ENCODE assay signal across 16 cellular contexts in the genomic region with DNA sequence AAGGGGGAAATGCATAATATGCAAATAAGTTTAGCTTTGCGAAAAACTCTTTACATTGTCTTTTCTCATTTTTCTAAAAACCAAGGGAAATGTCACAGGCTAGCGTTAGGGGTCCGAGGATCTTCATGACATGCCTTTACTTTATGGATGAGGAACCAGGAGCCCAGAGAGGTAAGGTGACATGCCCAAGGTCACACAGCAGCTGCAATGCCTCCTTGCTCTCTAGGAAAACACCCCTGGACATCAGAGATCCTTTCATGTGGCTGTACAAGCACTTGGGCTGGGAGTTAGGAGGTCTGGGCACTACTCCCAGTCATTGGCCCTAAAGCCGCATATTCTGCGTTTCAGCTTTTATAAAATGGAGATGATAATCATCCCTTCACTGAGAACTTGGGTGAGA. TPM values are rescaled to one million over a fixed set of nuclear protein-coding genes. Genes with fewer than 3 reads are reported as not detected.
"Had no signal": no experiment of that assay in that cellular context is flagged by ENCODE, and none has a peak within 500 bp of the region (broad histone marks: within the 10 kb centered on the region; RNA-seq: fewer than 3 reads in every experiment).

No MANE protein-coding gene starts in this region.

- DNase-seq: activated CD4-positive, alpha-beta T cell treated with anti-CD3 and anti-CD28 coated beads for 1 hour; activated T-cell treated with anti-CD3 and anti-CD28 coated beads, Interleukin-2, amount 50 U/mL, for 4 hours; cerebellar nuclear complex; foreskin melanocyte; mesendoderm; uterus had no signal

- H3K4me3 Mint-ChIP-seq: activated T-cell treated with anti-CD3 and anti-CD28 coated beads, Interleukin-2, amount 50 U/mL, for 4 hours; neural crest cell had no signal

- H3K9me3 ChIP-seq: ascending aorta, breast epithelium, tibial nerve, uterus had no signal

- H3K4me1 Mint-ChIP-seq: neural crest cell had no signal

- H3K9me3 Mint-ChIP-seq: activated T-cell treated with anti-CD3 and anti-CD28 coated beads, Interleukin-2, amount 50 U/mL, for 4 hours; neural crest cell had no signal

- ATAC-seq: sciatic nerve had no signal

RNA-seq across cellular contexts. Expression of gene PROX2, which starts 0.7 kb away (rescaled TPM):
- total RNA-seq: ascending aorta, breast epithelium, fibroblast of lung, liver, neural crest cell, osteoblast, pulmonary artery endothelial cell, sciatic nerve, subcutaneous adipose tissue, tibial nerve, uterus had no signal
